In the genomic region with DNA sequence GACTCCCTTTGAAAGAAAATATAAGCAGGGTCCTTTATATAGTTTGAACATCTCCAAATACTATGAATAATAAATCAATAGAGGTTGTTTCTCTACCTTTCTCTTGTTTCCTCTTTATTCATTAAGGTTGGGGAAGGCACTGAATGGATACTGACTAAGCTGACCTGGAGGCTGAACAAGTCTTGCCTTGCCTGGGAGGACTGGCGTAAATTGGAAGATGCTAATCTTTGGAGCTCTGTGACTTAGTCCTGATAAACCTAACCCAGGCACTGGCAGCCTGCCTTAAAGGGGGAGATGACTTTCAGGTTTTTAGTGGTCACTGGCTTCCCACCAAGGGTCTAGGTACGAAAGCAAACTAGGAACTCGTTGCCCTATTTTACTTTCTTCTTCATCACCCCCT, we compare ENCODE assay signal across 24 cellular contexts. TPM values are rescaled to one million over a fixed set of nuclear protein-coding genes. Genes with fewer than 3 reads are reported as not detected.
DNase-seq lines count a peak whose midpoint lies in the region; ATAC-seq, FAIRE-seq and TF ChIP-seq lines count a peak whose summit lies in the region.
"Had no signal": no experiment of that assay in that cellular context is flagged by ENCODE, and none has a peak within 500 bp of the region (broad histone marks: within the 10 kb centered on the region; RNA-seq: fewer than 3 reads in every experiment).

No MANE protein-coding gene starts in this region.

- H3K4me3 Mint-ChIP-seq in astrocyte (ENCODE audit: unreplicated experiment): no peak overlapping the region
- no peak overlapping the region for H3K4me3 Mint-ChIP-seq in CD8-positive, alpha-beta memory T cell
- H3K4me3 Mint-ChIP-seq in naive thymus-derived CD8-positive, alpha-beta T cell: no peak overlapping the region
- H3K4me3 Mint-ChIP-seq: CD14-positive monocyte; CD4-positive, alpha-beta T cell; HFFc6 had no signal

- no peak overlapping the region for H3K27ac Mint-ChIP-seq in astrocyte (ENCODE audit: unreplicated experiment)
- no peak overlapping the region for H3K27ac Mint-ChIP-seq in activated naive CD4-positive, alpha-beta T cell treated with anti-CD3 and anti-CD28 coated beads, Interleukin-2, amount 50 U/mL, for 72 hours
- H3K27ac Mint-ChIP-seq in CD8-positive, alpha-beta memory T cell: no peak overlapping the region
- no peak overlapping the region for H3K27ac Mint-ChIP-seq in naive thymus-derived CD8-positive, alpha-beta T cell
- H3K27ac Mint-ChIP-seq: CD14-positive monocyte; CD4-positive, alpha-beta T cell; HFFc6 had no signal

- H3K9me3 Mint-ChIP-seq in astrocyte (ENCODE audit: unreplicated experiment): no peaks in the 10 kb centered on the region
- no peaks in the 10 kb centered on the region for H3K9me3 Mint-ChIP-seq in activated naive CD4-positive, alpha-beta T cell treated with anti-CD3 and anti-CD28 coated beads, Interleukin-2, amount 50 U/mL, for 72 hours
- H3K9me3 Mint-ChIP-seq in CD8-positive, alpha-beta memory T cell: no peaks in the 10 kb centered on the region
- H3K9me3 Mint-ChIP-seq in naive thymus-derived CD8-positive, alpha-beta T cell: no peaks in the 10 kb centered on the region
- H3K9me3 Mint-ChIP-seq: CD14-positive monocyte; CD4-positive, alpha-beta T cell; HFFc6 had no signal

- peak; percentile 54 for FAIRE-seq in astrocyte (lab: Jason Lieb, UNC)
- FAIRE-seq: GM12891, GM18507, H54 had no signal

- CTCF ChIA-PET in CD8-positive, alpha-beta memory T cell (lab: Charles Lee): no interaction called here

- H3K9me3 ChIP-seq in astrocyte (ENCODE audit: insufficient read depth, low read depth, low read length): no peaks in the 10 kb centered on the region
- H3K9me3 ChIP-seq in CD8-positive, alpha-beta memory T cell (ENCODE audit: low read length): no peaks in the 10 kb centered on the region
- H3K9me3 ChIP-seq: BE2C; BLaER1 treated with 17β-estradiol and CSF1 and Interleukin-3, amounts not matched to agents 10 nM and 100 nM; HAP-1 had no signal

- no peak for ATAC-seq in activated naive CD4-positive, alpha-beta T cell treated with anti-CD3 and anti-CD28 coated beads, Interleukin-2, amount 50 U/mL, for 72 hours
- ATAC-seq in naive thymus-derived CD8-positive, alpha-beta T cell: no peak

- no peak overlapping the region for H3K9ac ChIP-seq in astrocyte (ENCODE audit: low read length)
- H3K9ac ChIP-seq: BLaER1 treated with 17β-estradiol and CSF1 and Interleukin-3, amounts not matched to agents 10 nM and 100 nM had no signal

- H3K27me3 ChIP-seq in astrocyte (ENCODE audit: insufficient read depth, low read length): no peaks in the 10 kb centered on the region
- H3K27me3 ChIP-seq in CD8-positive, alpha-beta memory T cell (ENCODE audit: insufficient read depth, low read length, poor library complexity, severe bottlenecking): no peaks in the 10 kb centered on the region
- H3K27me3 ChIP-seq: BE2C had no signal

- H3K36me3 ChIP-seq in astrocyte (ENCODE audit: insufficient read depth, low read length): no peaks in the 10 kb centered on the region
- H3K36me3 ChIP-seq in CD8-positive, alpha-beta memory T cell (ENCODE audit: insufficient read depth, low read length): no peaks in the 10 kb centered on the region
- H3K36me3 ChIP-seq: BE2C; BLaER1 treated with 17β-estradiol and CSF1 and Interleukin-3, amounts not matched to agents 10 nM and 100 nM; HAP-1 had no signal

- no peaks in the 10 kb centered on the region for H3K27me3 Mint-ChIP-seq in astrocyte (ENCODE audit: low read depth, unreplicated experiment)
- peaks cover 0 to 12% of the 10 kb centered on the region in 2 donors for H3K27me3 Mint-ChIP-seq in CD8-positive, alpha-beta memory T cell
- H3K27me3 Mint-ChIP-seq in naive thymus-derived CD8-positive, alpha-beta T cell: peaks cover 0 to 3% (median 0%) of the 10 kb centered on the region in 5 donors
- H3K27me3 Mint-ChIP-seq: CD4-positive, alpha-beta T cell had no signal

- H3K4me1 ChIP-seq in astrocyte (ENCODE audit: insufficient read depth, low read length): no peaks in the 10 kb centered on the region
- no peaks in the 10 kb centered on the region for H3K4me1 ChIP-seq in CD8-positive, alpha-beta memory T cell (ENCODE audit: insufficient read depth, low read length)
- H3K4me1 ChIP-seq: BE2C; BLaER1 treated with 17β-estradiol and CSF1 and Interleukin-3, amounts not matched to agents 10 nM and 100 nM; HAP-1 had no signal

- no peak overlapping the region for H3K27ac ChIP-seq in astrocyte (ENCODE audit: low read depth, low read length)
- H3K27ac ChIP-seq in CD8-positive, alpha-beta memory T cell (ENCODE audit: low read depth, low read length): no peak overlapping the region
- H3K27ac ChIP-seq: BLaER1 treated with 17β-estradiol and CSF1 and Interleukin-3, amounts not matched to agents 10 nM and 100 nM had no signal

- H3K79me2 ChIP-seq in astrocyte (ENCODE audit: insufficient read depth, low read length): no peaks in the 10 kb centered on the region

- H3K4me3 ChIP-seq in astrocyte (ENCODE audit: insufficient read depth, low read depth, low read length) (no peak overlapping the region), epithelial cell of esophagus (ENCODE audit: low read length) (no peak overlapping the region)
- H3K4me3 ChIP-seq in CD8-positive, alpha-beta memory T cell (ENCODE audit: low read length): no peak overlapping the region
- H3K4me3 ChIP-seq: BLaER1 treated with 17β-estradiol and CSF1 and Interleukin-3, amounts not matched to agents 10 nM and 100 nM; HAP-1 had no signal

- no peaks in the 10 kb centered on the region for H4K20me1 ChIP-seq in astrocyte (ENCODE audit: insufficient read depth, low read length)

- no peak overlapping the region for H3K4me2 ChIP-seq in astrocyte (ENCODE audit: low read length)
- H3K4me2 ChIP-seq: BLaER1 treated with 17β-estradiol and CSF1 and Interleukin-3, amounts not matched to agents 10 nM and 100 nM had no signal

- POLR2A ChIA-PET in CD8-positive, alpha-beta memory T cell (lab: Charles Lee): no interaction called here
- POLR2A ChIA-PET in naive thymus-derived CD8-positive, alpha-beta T cell (lab: Charles Lee): no interaction called here

- H3K4me1 Mint-ChIP-seq in astrocyte (ENCODE audit: low read depth, unreplicated experiment): peaks cover 23% of the 10 kb centered on the region
- no peaks in the 10 kb centered on the region for H3K4me1 Mint-ChIP-seq in CD8-positive, alpha-beta memory T cell
- H3K4me1 Mint-ChIP-seq in naive thymus-derived CD8-positive, alpha-beta T cell: peaks cover 0 to 1% (median 0%) of the 10 kb centered on the region in 4 donors
- H3K4me1 Mint-ChIP-seq: CD14-positive monocyte had no signal

- TF ChIP-seq CTCF in astrocyte (IDR thresholded peaks at IDR 0.05; ENCODE audit: insufficient read depth, low read depth, low read length) (no peak), epithelial cell of esophagus (IDR thresholded peaks at IDR 0.05; ENCODE audit: insufficient read depth, low read depth, low read length, missing control alignments) (no peak)

- no peak overlapping the region for H2AFZ ChIP-seq in astrocyte (ENCODE audit: low read depth, low read length)

- H3K36me3 Mint-ChIP-seq in astrocyte (ENCODE audit: low read depth, unreplicated experiment): no peaks in the 10 kb centered on the region
- no peaks in the 10 kb centered on the region for H3K36me3 Mint-ChIP-seq in activated naive CD4-positive, alpha-beta T cell treated with anti-CD3 and anti-CD28 coated beads, Interleukin-2, amount 50 U/mL, for 72 hours
- H3K36me3 Mint-ChIP-seq in CD8-positive, alpha-beta memory T cell: no peaks in the 10 kb centered on the region
- H3K36me3 Mint-ChIP-seq in naive thymus-derived CD8-positive, alpha-beta T cell: no peaks in the 10 kb centered on the region
- H3K36me3 Mint-ChIP-seq: CD14-positive monocyte had no signal

- peak; percentile 20 for DNase-seq in HPDE6-E6E7 (ENCODE audit: extremely low spot score)
- DNase-seq in astrocyte (ENCODE audit: low read depth): no peak
- peak; percentile 53 for DNase-seq in epithelial cell of esophagus (ENCODE audit: low read depth)
- no peak for DNase-seq in activated naive CD4-positive, alpha-beta T cell treated with anti-CD3 and anti-CD28 coated beads, Interleukin-2, amount 50 U/mL, for 72 hours (ENCODE audit: low spot score in 2 of 2)
- no peak for DNase-seq in CD8-positive, alpha-beta memory T cell
- DNase-seq in naive thymus-derived CD8-positive, alpha-beta T cell: no peak
- DNase-seq: AML-193; BE2C; Calu3; CD4-positive, alpha-beta T cell; COR-L47; DMS53; DMS79 treated with DMSO at 0.1 percent for 48 hours; GF-D8; GOT3; HFFc6 had no signal

RNA-seq across cellular contexts. Expression of a gene that starts 10.5 kb away (rescaled TPM):
- total RNA-seq in astrocyte: 1.2 and 1.5 TPM in 2 replicates
- total RNA-seq in activated naive CD4-positive, alpha-beta T cell treated with anti-CD3 and anti-CD28 coated beads, Interleukin-2, amount 50 U/mL, for 72 hours: not detected
- not detected for total RNA-seq in CD8-positive, alpha-beta memory T cell
- not detected for polyA plus RNA-seq in CD8-positive, alpha-beta memory T cell
- not detected for total RNA-seq in naive thymus-derived CD8-positive, alpha-beta T cell
- not detected for polyA plus RNA-seq in naive thymus-derived CD8-positive, alpha-beta T cell
- total RNA-seq: A172; CD4-positive, alpha-beta T cell; Daoy; HFFc6 had no signal
- polyA plus RNA-seq: CD14-positive monocyte had no signal

Comparison
In these comparisons a context has a peak if more than half of its experiments do, and no peak if none do; other contexts are left out.
1. DNase-seq: peak in HPDE6-E6E7 (single experiment) and epithelial cell of esophagus (single experiment); none in astrocyte (single experiment), activated naive CD4-positive, alpha-beta T cell treated with anti-CD3 and anti-CD28 coated beads, Interleukin-2, amount 50 U/mL, for 72 hours (0 of 2), CD8-positive, alpha-beta memory T cell (0 of 5) and naive thymus-derived CD8-positive, alpha-beta T cell (0 of 10).